ENCODE assay signal across 21 cellular contexts in the genomic region with DNA sequence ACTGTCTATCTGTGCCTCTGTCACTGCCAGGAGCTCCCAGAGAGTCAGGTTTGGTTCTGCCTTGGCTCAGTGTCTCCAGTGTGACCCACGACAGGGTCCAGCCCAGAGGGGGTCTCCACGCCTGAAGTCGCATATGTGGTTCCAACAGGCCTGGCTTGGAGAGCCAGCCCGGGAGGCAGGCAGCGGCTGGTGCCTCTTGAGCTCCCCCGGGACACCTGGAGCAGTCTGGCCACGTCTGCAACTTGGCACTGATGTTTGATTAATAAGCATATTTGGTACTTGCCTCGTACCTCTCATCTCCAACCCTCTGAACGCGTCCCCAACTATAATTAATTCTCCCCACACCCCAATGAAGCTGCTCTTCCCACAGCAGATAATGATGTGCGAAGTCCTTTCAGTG. TPM values are rescaled to one million over a fixed set of nuclear protein-coding genes. Genes with fewer than 3 reads are reported as not detected.
"Had no signal": no experiment of that assay in that cellular context is flagged by ENCODE, and none has a peak within 500 bp of the region (broad histone marks: within the 10 kb centered on the region; RNA-seq: fewer than 3 reads in every experiment).

No MANE protein-coding gene starts in this region.

- DNase-seq: activated B cell treated with CpG ODN at 0.5 μM for 24 hours; activated CD4-positive, alpha-beta T cell treated with anti-CD3 and anti-CD28 coated beads for 48 hours; activated CD8-positive, alpha-beta memory T cell treated with anti-CD3 and anti-CD28 coated beads, Interleukin-2, amount 50 U/mL, for 48 hours; activated CD8-positive, alpha-beta T cell treated with anti-CD3 and anti-CD28 coated beads, Interleukin-2, amount 10 ng/mL, durations not matched to agents 7 days and 5 days; activated gamma-delta T cell; activated T-cell treated with anti-CD3 and anti-CD28 coated beads, Interleukin-2, amount 50 U/mL, for 72 hours; amniotic stem cell; caudate nucleus; heart right ventricle; left cardiac atrium; nucleus accumbens; small intestine; stimulated activated CD4-positive, alpha-beta T cell treated with anti-CD3 and anti-CD28 coated beads, Interleukin-4, amount 100 ng/mL, for 4 hours; stimulated activated CD8-positive, alpha-beta memory T cell treated with anti-CD3 and anti-CD28 coated beads, Interleukin-4, amount 100 ng/mL, for 48 hours; stimulated activated naive CD4-positive, alpha-beta T cell treated with Interleukin-2 at 50 U/mL for 16 hours; substantia nigra; uterus had no signal

- H3K4me3 Mint-ChIP-seq: activated B cell treated with CpG ODN at 0.5 μM for 24 hours; activated CD8-positive, alpha-beta T cell treated with anti-CD3 and anti-CD28 coated beads, Interleukin-2, amount 10 ng/mL, durations not matched to agents 7 days and 5 days; activated naive CD8-positive, alpha-beta T cell; activated T-cell treated with anti-CD3 and anti-CD28 coated beads, Interleukin-2, amount 50 U/mL, for 72 hours; natural killer cell treated with Interleukin-12 subunit alpha and Interleukin-12 subunit beta and Interleukin-15 and Interleukin-18, amount 100 ng/mL, for 72 hours had no signal

- H3K36me3 Mint-ChIP-seq: activated naive CD8-positive, alpha-beta T cell; natural killer cell treated with Interleukin-12 subunit alpha and Interleukin-12 subunit beta and Interleukin-15 and Interleukin-18, amount 100 ng/mL, for 72 hours had no signal

- H3K9me3 Mint-ChIP-seq: activated B cell treated with CpG ODN at 0.5 μM for 24 hours; activated T-cell treated with anti-CD3 and anti-CD28 coated beads, Interleukin-2, amount 50 U/mL, for 72 hours; natural killer cell treated with Interleukin-12 subunit alpha and Interleukin-12 subunit beta and Interleukin-15 and Interleukin-18, amount 100 ng/mL, for 72 hours had no signal

- ATAC-seq: activated CD8-positive, alpha-beta T cell treated with anti-CD3 and anti-CD28 coated beads, Interleukin-2, amount 10 ng/mL, durations not matched to agents 7 days and 5 days; activated T-cell treated with anti-CD3 and anti-CD28 coated beads, Interleukin-2, amount 50 U/mL, for 72 hours; gastroesophageal sphincter; heart right ventricle; left cardiac atrium; natural killer cell treated with Interleukin-12 subunit alpha and Interleukin-12 subunit beta and Interleukin-15 and Interleukin-18, amount 100 ng/mL, for 72 hours had no signal

- H3K27ac Mint-ChIP-seq: activated B cell treated with CpG ODN at 0.5 μM for 24 hours; activated CD8-positive, alpha-beta T cell treated with anti-CD3 and anti-CD28 coated beads, Interleukin-2, amount 10 ng/mL, durations not matched to agents 7 days and 5 days; activated naive CD8-positive, alpha-beta T cell; activated T-cell treated with anti-CD3 and anti-CD28 coated beads, Interleukin-2, amount 50 U/mL, for 72 hours; natural killer cell treated with Interleukin-12 subunit alpha and Interleukin-12 subunit beta and Interleukin-15 and Interleukin-18, amount 100 ng/mL, for 72 hours; progenitor cell of endocrine pancreas had no signal

- H3K4me1 Mint-ChIP-seq: activated B cell treated with CpG ODN at 0.5 μM for 24 hours had no signal

- H3K27me3 Mint-ChIP-seq: activated naive CD8-positive, alpha-beta T cell had no signal

RNA-seq across cellular contexts. Expression of a gene that starts 31.7 kb away (rescaled TPM):
- total RNA-seq: activated B cell treated with CpG ODN at 0.5 μM for 24 hours; activated CD8-positive, alpha-beta T cell treated with anti-CD3 and anti-CD28 coated beads, Interleukin-2, amount 10 ng/mL, durations not matched to agents 7 days and 5 days; activated T-cell treated with anti-CD3 and anti-CD28 coated beads, Interleukin-2, amount 50 U/mL, for 72 hours; natural killer cell treated with Interleukin-12 subunit alpha and Interleukin-12 subunit beta and Interleukin-15 and Interleukin-18, amount 100 ng/mL, for 72 hours had no signal
